In genomic region chr17:77616243-77616731, GRCh38 we compare ENCODE assay signal across 16 cellular contexts.
DNase-seq lines count a peak whose midpoint lies in the region; ATAC-seq and TF ChIP-seq lines count a peak whose summit lies in the region.
"Had no signal": no experiment of that assay in that cellular context is flagged by ENCODE, and none has a peak within 500 bp of the region (broad histone marks: within the 10 kb centered on the region; RNA-seq: fewer than 3 reads in every experiment).

No MANE protein-coding gene starts in this region.

- no peak overlapping the region for H3K27ac Mint-ChIP-seq in activated T-helper 1 cell treated with anti-CD3 and anti-CD28 coated beads, Interleukin-12 subunit alpha, Interleukin-12 subunit beta, Interleukin-2, Interleukin-4 antibody, amounts not matched to agents 30 ng/mL and 10 ng/mL and 1 ng/mL, durations not matched to agents 14 hours and 24 hours and 36 hours
- H3K27ac Mint-ChIP-seq: stimulated activated naive CD8-positive, alpha-beta T cell treated with anti-CD3 and anti-CD28 coated beads, Interleukin-15, Interleukin-2, amounts not matched to agents 100 ng/mL and 50 ng/mL, for 24 hours had no signal

- ATAC-seq in foreskin keratinocyte = peak; percentile 29
- ATAC-seq in GM18867 (IDR thresholded peaks at IDR 0.05; ENCODE audit: unreplicated experiment) = no peak

- H3K36me3 Mint-ChIP-seq in activated T-helper 1 cell treated with anti-CD3 and anti-CD28 coated beads, Interleukin-12 subunit alpha, Interleukin-12 subunit beta, Interleukin-2, Interleukin-4 antibody, amounts not matched to agents 30 ng/mL and 10 ng/mL and 1 ng/mL, durations not matched to agents 14 hours and 24 hours and 36 hours (ENCODE audit: low read depth) = peaks cover 3% of the 10 kb centered on the region

- H3K4me3 ChIP-seq in SK-N-SH (ENCODE audit: low read depth in 2 of 2, low read length in 1 of 2) = no peak overlapping the region

- 11% methylated on average over 3 of the region's 3 CpGs for WGBS in SK-N-SH (ENCODE audit: low lambda C conversion rate)

- H3K27me3 ChIP-seq in SK-N-SH (ENCODE audit: insufficient read depth) (peaks cover 13% of the 10 kb centered on the region), foreskin keratinocyte (no peaks in the 10 kb centered on the region)

- intact Hi-C loops in activated T-helper 1 cell treated with anti-CD3 and anti-CD28 coated beads, Interleukin-12 subunit alpha, Interleukin-12 subunit beta, Interleukin-2, Interleukin-4 antibody, amounts not matched to agents 30 ng/mL and 10 ng/mL and 1 ng/mL, durations not matched to agents 14 hours and 24 hours and 36 hours (cut with micrococcal nuclease) = no loop called here
- intact Hi-C loops in head of caudate nucleus (cut with DNase I) = no loop called here

- H3K27ac ChIP-seq in SK-N-SH (ENCODE audit: low read depth in 2 of 2, low read length in 1 of 2) (no peak overlapping the region; a peak in 1 of 4 replicates), foreskin keratinocyte (no peak overlapping the region)

- CTCF ChIA-PET in SK-N-SH (lab: Yijun Ruan, JAX) = no interaction called here

- POLR2A ChIA-PET in SK-N-SH (lab: Yijun Ruan, JAX) = no interaction called here

- peaks cover 15% of the 10 kb centered on the region for H3K4me1 Mint-ChIP-seq in activated T-helper 1 cell treated with anti-CD3 and anti-CD28 coated beads, Interleukin-12 subunit alpha, Interleukin-12 subunit beta, Interleukin-2, Interleukin-4 antibody, amounts not matched to agents 30 ng/mL and 10 ng/mL and 1 ng/mL, durations not matched to agents 14 hours and 24 hours and 36 hours (ENCODE audit: low read depth)

- H3K36me3 ChIP-seq in SK-N-SH (replicated peaks in 1 of 2; ENCODE audit: control insufficient read depth in 1 of 2, insufficient read depth in 2 of 2, low read length in 1 of 2) = no peaks in the 10 kb centered on the region

- H3K4me2 ChIP-seq in SK-N-SH = peak overlapping the region; percentile 17; the same call in 1 of the 2 replicates

- no peak overlapping the region for H3K9ac ChIP-seq in SK-N-SH

- no peak for TF ChIP-seq CTCF in SK-N-SH (IDR thresholded peaks at IDR 0.05)
- TF ChIP-seq CTCF in foreskin keratinocyte (conservative IDR thresholded peaks at IDR 0.05) = no peak

- TF ChIP-seq EP300 in SK-N-SH (IDR thresholded peaks at IDR 0.05; ENCODE audit: borderline replicate concordance in 1 of 2, low read depth in 1 of 2, low read length in 1 of 2) = no peak

- H3K9me2 ChIP-seq in SK-N-SH = no peaks in the 10 kb centered on the region

- H3K4me1 ChIP-seq in SK-N-SH (ENCODE audit: control insufficient read depth in 1 of 2, insufficient read depth in 2 of 2, low read depth in 1 of 2, low read length in 1 of 2) (peaks cover 0 to under 1% of the 10 kb centered on the region in 2 experiments; a peak in 1 of 4 replicates), foreskin keratinocyte (no peaks in the 10 kb centered on the region)
- H3K4me1 ChIP-seq: Caco-2 had no signal

- peaks cover 7% of the 10 kb centered on the region for H3K9me3 Mint-ChIP-seq in activated T-helper 1 cell treated with anti-CD3 and anti-CD28 coated beads, Interleukin-12 subunit alpha, Interleukin-12 subunit beta, Interleukin-2, Interleukin-4 antibody, amounts not matched to agents 30 ng/mL and 10 ng/mL and 1 ng/mL, durations not matched to agents 14 hours and 24 hours and 36 hours
- H3K9me3 Mint-ChIP-seq: stimulated activated naive CD8-positive, alpha-beta T cell treated with anti-CD3 and anti-CD28 coated beads, Interleukin-15, Interleukin-2, amounts not matched to agents 100 ng/mL and 50 ng/mL, for 24 hours had no signal

- peaks cover 23% of the 10 kb centered on the region for H3K27me3 Mint-ChIP-seq in activated T-helper 1 cell treated with anti-CD3 and anti-CD28 coated beads, Interleukin-12 subunit alpha, Interleukin-12 subunit beta, Interleukin-2, Interleukin-4 antibody, amounts not matched to agents 30 ng/mL and 10 ng/mL and 1 ng/mL, durations not matched to agents 14 hours and 24 hours and 36 hours (ENCODE audit: insufficient read depth)

- peak; percentile 15 for DNase-seq in stimulated activated CD4-positive, alpha-beta T cell treated with anti-CD3 and anti-CD28 coated beads, Interleukin-1b, Interleukin-23, amount 100 ng/mL, for 48 hours
- no peak for DNase-seq in stimulated activated CD4-positive, alpha-beta T cell treated with anti-CD3 and anti-CD28 coated beads, Interleukin-2, amount 100 ng/mL, for 48 hours
- no peak for DNase-seq in SK-N-SH
- DNase-seq in foreskin keratinocyte = peak; percentile 37 to 86
- no peak for DNase-seq in SKM-1 treated with dmso at 0.1 percent for 144 hours (lab: John Stamatoyannopoulos, UW; ENCODE audit: unreplicated experiment)
- no peak for DNase-seq in activated T-helper 1 cell treated with anti-CD3 and anti-CD28 coated beads, Interleukin-12 subunit alpha, Interleukin-12 subunit beta, Interleukin-2, Interleukin-4 antibody, amounts not matched to agents 30 ng/mL and 10 ng/mL and 1 ng/mL, durations not matched to agents 14 hours and 24 hours and 36 hours (ENCODE audit: low spot score)
- DNase-seq in head of caudate nucleus = no peak
- DNase-seq: activated CD4-positive, alpha-beta T cell treated with anti-CD3 and anti-CD28 coated beads for 1 hour; cerebellar nuclear complex; mesenchymal stem cell; NCI-H146; NCI-H345 had no signal

- no peaks in the 10 kb centered on the region for H3K79me2 ChIP-seq in SK-N-SH (ENCODE audit: insufficient read depth)

- no peaks in the 10 kb centered on the region for H3F3A ChIP-seq in SK-N-SH (replicated peaks; ENCODE audit: insufficient read depth)

- H3K4me3 Mint-ChIP-seq in activated T-helper 1 cell treated with anti-CD3 and anti-CD28 coated beads, Interleukin-12 subunit alpha, Interleukin-12 subunit beta, Interleukin-2, Interleukin-4 antibody, amounts not matched to agents 30 ng/mL and 10 ng/mL and 1 ng/mL, durations not matched to agents 14 hours and 24 hours and 36 hours = no peak overlapping the region
- H3K4me3 Mint-ChIP-seq: nephron; stimulated activated naive CD8-positive, alpha-beta T cell treated with anti-CD3 and anti-CD28 coated beads, Interleukin-15, Interleukin-2, amounts not matched to agents 100 ng/mL and 50 ng/mL, for 24 hours had no signal

- no peaks in the 10 kb centered on the region for H3K9me3 ChIP-seq in SK-N-SH

- H4K20me1 ChIP-seq in SK-N-SH (ENCODE audit: insufficient read depth) = no peaks in the 10 kb centered on the region

- TF ChIP-seq RAD21 in SK-N-SH (IDR thresholded peaks at IDR 0.05; ENCODE audit: low read length) = no peak

- H2AFZ ChIP-seq in SK-N-SH (ENCODE audit: low read depth) = no peak overlapping the region

TF ChIP-seq in SK-N-SH, 30 proteins besides CTCF, POLR2A, EP300 and RAD21:
- no peak for TF ChIP-seq SIN3A (IDR thresholded peaks at IDR 0.05; ENCODE audit: borderline replicate concordance, low read depth, low read length)
- peak; percentile 33; the same call in 1 of the 2 replicates for TF ChIP-seq FOSL2 (IDR thresholded peaks at IDR 0.05; ENCODE audit: borderline replicate concordance, low read depth)
- TF ChIP-seq JUND (IDR thresholded peaks at IDR 0.05) = no peak
- TF ChIP-seq MXI1 (IDR thresholded peaks at IDR 0.05; ENCODE audit: low read depth, low read length) = no peak
- TF ChIP-seq TEAD4 (IDR thresholded peaks at IDR 0.05; ENCODE audit: borderline replicate concordance, insufficient read depth) = peak; percentile 25; the same call in 1 of the 2 replicates
TF ChIP-seq in SK-N-SH: peak in this region for 2.

Comparison
In these comparisons a context has a peak if more than half of its experiments do, and no peak if none do; other contexts are left out.
1. DNase-seq: peak in stimulated activated CD4-positive, alpha-beta T cell treated with anti-CD3 and anti-CD28 coated beads, Interleukin-1b, Interleukin-23, amount 100 ng/mL, for 48 hours (single experiment) and foreskin keratinocyte (2 of 2); none in stimulated activated CD4-positive, alpha-beta T cell treated with anti-CD3 and anti-CD28 coated beads, Interleukin-2, amount 100 ng/mL, for 48 hours (0 of 2), SK-N-SH (single experiment), SKM-1 treated with dmso at 0.1 percent for 144 hours (single experiment), activated T-helper 1 cell treated with anti-CD3 and anti-CD28 coated beads, Interleukin-12 subunit alpha, Interleukin-12 subunit beta, Interleukin-2, Interleukin-4 antibody, amounts not matched to agents 30 ng/mL and 10 ng/mL and 1 ng/mL, durations not matched to agents 14 hours and 24 hours and 36 hours (single experiment) and head of caudate nucleus (0 of 42).